In genomic region chr12:106771425-106771824, GRCh38 we compare ENCODE assay signal across 17 cellular contexts. TPM values are rescaled to one million over a fixed set of nuclear protein-coding genes. Genes with fewer than 3 reads are reported as not detected.
A peak's percentile ranks its signal among the peaks of the same experiment; 100 is the strongest.
DNase-seq lines count a peak whose midpoint lies in the region; ATAC-seq, FAIRE-seq and TF ChIP-seq lines count a peak whose summit lies in the region.
"Had no signal": no experiment of that assay in that cellular context is flagged by ENCODE, and none has a peak within 500 bp of the region (broad histone marks: within the 10 kb centered on the region; RNA-seq: fewer than 3 reads in every experiment).

No MANE protein-coding gene starts in this region.

- H3K27me3 ChIP-seq in GM23338 (ENCODE audit: insufficient read depth) = no peaks in the 10 kb centered on the region
- H3K27me3 ChIP-seq in iPS-20b (ENCODE audit: insufficient read depth, low read length) = no peaks in the 10 kb centered on the region
- no peaks in the 10 kb centered on the region for H3K27me3 ChIP-seq in pancreas
- no peaks in the 10 kb centered on the region for H3K27me3 ChIP-seq in ovary

- H3K27me3 Mint-ChIP-seq in GM23338 (ENCODE audit: insufficient read depth, low read depth, poor library complexity) = peaks cover 8% of the 10 kb centered on the region
- H3K27me3 Mint-ChIP-seq: CD4-positive, alpha-beta memory T cell had no signal

- no peak for TF ChIP-seq EP300 in ovary (IDR thresholded peaks at IDR 0.05)

- no peak overlapping the region for H2AFZ ChIP-seq in GM23338

- H3F3A ChIP-seq in GM23338 (replicated peaks; ENCODE audit: low read depth) = no peaks in the 10 kb centered on the region

- H3K79me2 ChIP-seq in GM23338 (replicated peaks; ENCODE audit: insufficient read depth) = peaks cover 16% of the 10 kb centered on the region

- H3K27ac ChIP-seq in GM23338 (ENCODE audit: low read depth) = peak overlapping the region; percentile 16
- peak overlapping the region; percentile 97 for H3K27ac ChIP-seq in SK-N-MC
- no peak overlapping the region for H3K27ac ChIP-seq in iPS-20b (ENCODE audit: low read length)
- peak overlapping the region; percentile 15 to 62 (median 30) for H3K27ac ChIP-seq in pancreas
- H3K27ac ChIP-seq in ovary = no peak overlapping the region
- H3K27ac ChIP-seq: HL-60 had no signal

- peaks cover 7% of the 10 kb centered on the region for H4K20me1 ChIP-seq in GM23338 (replicated peaks; ENCODE audit: insufficient read depth)

- H3K9me2 ChIP-seq in GM23338 (ENCODE audit: insufficient read depth) = no peaks in the 10 kb centered on the region

- no peak for FAIRE-seq in pancreas (lab: Jason Lieb, UNC)
- FAIRE-seq: HTR-8/SVneo had no signal

- no peak overlapping the region for H3K27ac Mint-ChIP-seq in GM23338
- H3K27ac Mint-ChIP-seq: CD4-positive, alpha-beta memory T cell had no signal

- DNase-seq in GM23338 (ENCODE audit: low spot score) (peak; percentile 62), SK-N-MC (ENCODE audit: low read depth, low spot score) (no peak), pancreas (no peak), hepatic stellate cell (ENCODE audit: low spot score) (no peak), ovary (no peak)
- DNase-seq: Calu3; CD4-positive, alpha-beta memory T cell; DMS53; HCEC 1CT; KG1; NCI-H1436; NCI-H2029 treated with DMSO at 0.1 percent for 48 hours; NCI-H510A treated with DMSO at 0.1 percent for 48 hours had no signal

- H3K4me2 ChIP-seq in GM23338 = peak overlapping the region; percentile 59

- H3K9me3 ChIP-seq in SK-N-MC (ENCODE audit: low read depth, low read length) (no peaks in the 10 kb centered on the region), iPS-20b (ENCODE audit: insufficient read depth, low read depth, low read length) (no peaks in the 10 kb centered on the region), pancreas (no peaks in the 10 kb centered on the region), ovary (no peaks in the 10 kb centered on the region)

- no peak for TF ChIP-seq CTCF in GM23338 (conservative IDR thresholded peaks at IDR 0.05; ENCODE audit: low read depth in 2 of 2)
- TF ChIP-seq CTCF in pancreas (IDR thresholded peaks at IDR 0.05) = no peak
- TF ChIP-seq CTCF in ovary (IDR thresholded peaks at IDR 0.05) = no peak

- peaks cover 54% of the 10 kb centered on the region for H3K4me1 ChIP-seq in GM23338 (ENCODE audit: insufficient read depth)
- peaks cover 54% of the 10 kb centered on the region for H3K4me1 ChIP-seq in iPS-20b (ENCODE audit: insufficient read depth, low read length)
- H3K4me1 ChIP-seq in pancreas = peaks cover 0 to 17% (median 6%) of the 10 kb centered on the region in 3 donors
- H3K4me1 ChIP-seq in ovary (ENCODE audit: insufficient read depth) = peaks cover 15% of the 10 kb centered on the region

- H3K4me1 Mint-ChIP-seq in GM23338 = peaks cover 66% of the 10 kb centered on the region

- TF ChIP-seq POLR2A in ovary (IDR thresholded peaks at IDR 0.05) = no peak

- no peaks in the 10 kb centered on the region for H3K36me3 Mint-ChIP-seq in GM23338 (ENCODE audit: low read depth)

- no peak overlapping the region for H3K4me3 Mint-ChIP-seq in GM23338

- intact Hi-C loops in pancreas (cut with DNase I) (no loop called here), ovary (cut with DNase I) (no loop called here)

- H3K9ac ChIP-seq in SK-N-MC (ENCODE audit: insufficient read length) (peak overlapping the region; percentile 52), iPS-20b (ENCODE audit: low read depth, low read length) (no peak overlapping the region; the same call in 1 of the 2 replicates)

- ATAC-seq in GM23338 (no peak), pancreas (no peak), HG03442 (IDR thresholded peaks at IDR 0.05; ENCODE audit: unreplicated experiment) (no peak)

- H3K36me3 ChIP-seq in GM23338 (ENCODE audit: insufficient read depth) = no peaks in the 10 kb centered on the region
- H3K36me3 ChIP-seq in SK-N-MC (ENCODE audit: insufficient read depth, low read length) = no peaks in the 10 kb centered on the region
- no peaks in the 10 kb centered on the region for H3K36me3 ChIP-seq in iPS-20b (ENCODE audit: insufficient read depth, low read depth, low read length)
- no peaks in the 10 kb centered on the region for H3K36me3 ChIP-seq in pancreas
- no peaks in the 10 kb centered on the region for H3K36me3 ChIP-seq in ovary

- no peaks in the 10 kb centered on the region for H3K9me3 Mint-ChIP-seq in GM23338
- H3K9me3 Mint-ChIP-seq: CD4-positive, alpha-beta memory T cell had no signal

- H3K4me3 ChIP-seq in GM23338 (0 out of 2 replicates have a peak overlapping the region, but pooled peaks have one; percentile 10), SK-N-MC (peak overlapping the region; percentile 7), iPS-20b (ENCODE audit: low read length) (peak overlapping the region; percentile 13; the same call in 1 of the 2 replicates), pancreas (no peak overlapping the region), ovary (no peak overlapping the region)

TF ChIP-seq in GM23338, 12 proteins besides CTCF, POLR2A, EP300 and RAD21 (continues in another document):
- TF ChIP-seq STAT1 (IDR thresholded peaks at IDR 0.05; ENCODE audit: unreplicated experiment) (no peak), ZNF462 (CRISPR knock-in tag; IDR thresholded peaks at IDR 0.05) (no peak), EZH2 (IDR thresholded peaks at IDR 0.05; ENCODE audit: low read depth, unreplicated experiment) (no peak), NANOG (IDR thresholded peaks at IDR 0.05; ENCODE audit: borderline replicate concordance) (no peak), ZNF114 (CRISPR knock-in tag; IDR thresholded peaks at IDR 0.05) (no peak), ZNF331 (CRISPR knock-in tag; IDR thresholded peaks at IDR 0.05; ENCODE audit: low read depth) (no peak)

RNA-seq across cellular contexts. Expression of gene RIC8B, which starts 3.1 kb away (rescaled TPM):
- total RNA-seq in GM23338 (2014; rRNA removed; shearing (Covaris generic)) = 24.0 and 25.5 TPM in 2 replicates
- 10.4 and 12.3 TPM in 2 replicates for polyA plus RNA-seq in GM23338 (2016; fragmentation: Nextera tagmentation; extraction: Ambion mirVana)
- 10 to 100 TPM in 3 of 6 donors, 1 to 10 TPM in 3; 7.4 to 17.5 (median 10.2) TPM for total RNA-seq in pancreas
- polyA plus RNA-seq in pancreas = 1 to 10 TPM; 5.3 to 8.5 TPM
- total RNA-seq in ovary = 10 to 100 TPM in 6 of 7 donors, 1 to 10 TPM in 1; 8.3 to 26.7 (median 16.8) TPM
- 10 to 100 TPM in 1 of 2 donors, 1 to 10 TPM in 1; 6.9 to 16.0 TPM for polyA plus RNA-seq in ovary

Comparison
In these comparisons a context has a peak if more than half of its experiments do, and no peak if none do; other contexts are left out.
1. H3K27ac ChIP-seq: peak in GM23338 (single experiment), SK-N-MC (single experiment) and pancreas (4 of 4); none in iPS-20b (single experiment) and ovary (0 of 2).
2. H3K4me3 ChIP-seq: peak in GM23338 (single experiment), SK-N-MC (single experiment) and iPS-20b (single experiment); none in pancreas (0 of 4) and ovary (single experiment).